25 cellular contexts compared by ENCODE assay signal in the genomic region with DNA sequence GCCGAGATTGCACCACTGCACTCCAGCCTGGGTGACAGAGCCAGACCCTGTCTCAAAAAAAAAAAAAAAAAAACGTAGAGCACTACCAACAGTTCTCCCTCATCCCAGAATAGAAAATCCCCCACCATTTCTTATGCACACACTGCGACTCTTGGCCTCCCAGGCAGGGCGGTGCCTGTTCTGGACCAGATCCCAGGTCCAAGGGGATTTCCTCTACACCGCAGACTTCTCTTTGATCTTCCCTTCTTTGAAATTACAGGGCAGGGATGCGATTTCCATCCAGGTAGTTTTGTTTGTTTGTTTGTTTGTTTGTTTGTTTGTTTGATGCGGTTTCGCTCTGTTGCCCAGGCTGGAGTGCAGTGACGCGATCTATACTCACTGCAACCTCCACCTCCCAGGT.
"Had no signal": no experiment of that assay in that cellular context is flagged by ENCODE, and none has a peak within 500 bp of the region (broad histone marks: within the 10 kb centered on the region; RNA-seq: fewer than 3 reads in every experiment).

No MANE protein-coding gene starts in this region.

- H3K27me3 ChIP-seq: body of pancreas, cardiac muscle cell had no signal

- DNase-seq: activated CD4-positive, alpha-beta memory T cell treated with anti-CD3 and anti-CD28 coated beads, Interleukin-2, amount 10 ng/mL, durations not matched to agents 7 days and 5 days; activated CD4-positive, alpha-beta T cell treated with anti-CD3 and anti-CD28 coated beads for 36 hours; activated CD4-positive, alpha-beta T cell treated with anti-CD3 and anti-CD28 coated beads, Interleukin-2, amount 50 U/mL, for 1 hour; activated CD8-positive, alpha-beta memory T cell treated with anti-CD3 and anti-CD28 coated beads, Interleukin-2, amount 50 U/mL, for 48 hours; activated effector memory CD4-positive, alpha-beta T cell treated with Interleukin-2 at 50 U/mL for 16 hours; activated naive CD4-positive, alpha-beta T cell; activated T-cell treated with anti-CD3 and anti-CD28 coated beads, Interleukin-2, amount 50 U/mL, for 1 hour; aorta; Karpas-422; NCI-H1092 treated with DMSO at 0.1 percent for 48 hours; NCI-H1436; NCI-H187; NCI-H2081 treated with DMSO at 0.1 percent for 48 hours; NCI-H2171; NCI-H345; NCI-H510A; NCI-H69; NK-92 treated with Interleukin-12 subunit alpha and Interleukin-12 subunit beta, amount 100 ng/mL, for 24 hours; T-helper 1 cell had no signal

- H3K9me3 ChIP-seq: body of pancreas had no signal

- H3K27ac Mint-ChIP-seq: activated CD4-positive, alpha-beta memory T cell treated with anti-CD3 and anti-CD28 coated beads, Interleukin-2, amount 10 ng/mL, durations not matched to agents 7 days and 5 days; activated CD4-positive, alpha-beta T cell treated with anti-CD3 and anti-CD28 coated beads for 36 hours; activated naive CD4-positive, alpha-beta T cell treated with anti-CD3 and anti-CD28 coated beads, Interleukin-2, amount 50 U/mL, for 24 hours had no signal

- H3K4me3 ChIP-seq: body of pancreas, cardiac muscle cell, K562, SK-N-MC had no signal

- H3K4me3 Mint-ChIP-seq: activated CD4-positive, alpha-beta memory T cell treated with anti-CD3 and anti-CD28 coated beads, Interleukin-2, amount 10 ng/mL, durations not matched to agents 7 days and 5 days; activated CD4-positive, alpha-beta T cell treated with anti-CD3 and anti-CD28 coated beads for 36 hours; activated naive CD4-positive, alpha-beta T cell treated with anti-CD3 and anti-CD28 coated beads, Interleukin-2, amount 50 U/mL, for 24 hours had no signal

- H3K36me3 Mint-ChIP-seq: activated naive CD4-positive, alpha-beta T cell treated with anti-CD3 and anti-CD28 coated beads, Interleukin-2, amount 50 U/mL, for 24 hours had no signal

- H3K9me3 Mint-ChIP-seq: activated CD4-positive, alpha-beta memory T cell treated with anti-CD3 and anti-CD28 coated beads, Interleukin-2, amount 10 ng/mL, durations not matched to agents 7 days and 5 days; activated naive CD4-positive, alpha-beta T cell treated with anti-CD3 and anti-CD28 coated beads, Interleukin-2, amount 50 U/mL, for 24 hours had no signal

- H3K27ac ChIP-seq: body of pancreas, cardiac muscle cell, SK-N-MC, VCaP had no signal

- H3K27me3 Mint-ChIP-seq: activated CD4-positive, alpha-beta memory T cell treated with anti-CD3 and anti-CD28 coated beads, Interleukin-2, amount 10 ng/mL, durations not matched to agents 7 days and 5 days; activated CD4-positive, alpha-beta T cell treated with anti-CD3 and anti-CD28 coated beads for 36 hours; activated naive CD4-positive, alpha-beta T cell treated with anti-CD3 and anti-CD28 coated beads, Interleukin-2, amount 50 U/mL, for 24 hours had no signal

- H3K36me3 ChIP-seq: cardiac muscle cell had no signal

- ATAC-seq: activated CD4-positive, alpha-beta T cell treated with anti-CD3 and anti-CD28 coated beads for 36 hours; body of pancreas; K562 had no signal

- H3K4me1 Mint-ChIP-seq: activated CD4-positive, alpha-beta memory T cell treated with anti-CD3 and anti-CD28 coated beads, Interleukin-2, amount 10 ng/mL, durations not matched to agents 7 days and 5 days; activated CD4-positive, alpha-beta T cell treated with anti-CD3 and anti-CD28 coated beads for 36 hours; activated naive CD4-positive, alpha-beta T cell treated with anti-CD3 and anti-CD28 coated beads, Interleukin-2, amount 50 U/mL, for 24 hours had no signal
